Comparison of ENCODE assay signal across 1 cellular context in genomic region chr5:167708449-167708848, GRCh38.
TF ChIP-seq lines count a peak whose summit lies in the region.

No MANE protein-coding gene starts in this region.

TF ChIP-seq in HCT116, 20 proteins besides CTCF, POLR2A, EP300 and RAD21 (continued from another document):
- no peak for TF ChIP-seq ZBTB33 (IDR thresholded peaks at IDR 0.05; ENCODE audit: extremely low read depth, insufficient replicate concordance, low read length)
TF ChIP-seq in HCT116: peak in this region for 0.
